In the genomic region with DNA sequence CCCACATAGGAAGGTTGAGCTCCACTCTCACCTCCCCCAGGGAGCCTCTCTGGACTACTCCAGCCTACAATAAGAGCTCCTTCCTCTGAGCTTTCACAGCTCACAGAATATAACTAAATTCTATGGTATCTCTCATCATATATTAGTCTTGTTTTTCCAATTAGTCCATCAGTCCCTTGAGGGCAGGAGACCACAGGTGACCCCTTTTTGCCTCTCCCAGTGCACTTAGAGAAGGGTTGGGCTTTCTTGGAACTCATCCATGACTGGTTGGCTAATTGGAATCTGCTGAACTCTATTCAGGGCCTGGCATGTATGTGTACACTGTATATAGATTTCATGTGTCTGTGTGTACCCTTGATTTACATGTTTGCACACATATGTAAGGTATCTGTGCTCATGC, we compare ENCODE assay signal across 21 cellular contexts. TPM values are rescaled to one million over a fixed set of nuclear protein-coding genes. Genes with fewer than 3 reads are reported as not detected.
DNase-seq lines count a peak whose midpoint lies in the region; TF ChIP-seq lines count a peak whose summit lies in the region.
"Had no signal": no experiment of that assay in that cellular context is flagged by ENCODE, and none has a peak within 500 bp of the region (broad histone marks: within the 10 kb centered on the region; RNA-seq: fewer than 3 reads in every experiment).

No MANE protein-coding gene starts in this region.

- no peaks in the 10 kb centered on the region for H4K20me1 ChIP-seq in hepatocyte (ENCODE audit: insufficient read depth, poor library complexity, severe bottlenecking)

- no peaks in the 10 kb centered on the region for H3K79me2 ChIP-seq in hepatocyte

- DNase-seq in NCI-H748 (lab: John Stamatoyannopoulos, UW; ENCODE audit: unreplicated experiment) (peak; percentile 45), NCI-H748 treated with DMSO at 0.1 percent for 48 hours (lab: John Stamatoyannopoulos, UW) (no peak), NCI-H345 treated with DMSO at 0.1 percent for 48 hours (lab: John Stamatoyannopoulos, UW; ENCODE audit: unreplicated experiment) (peak; percentile 7), hepatocyte (ENCODE audit: low spot score) (no peak), HPDE6-E6E7 (ENCODE audit: extremely low spot score) (no peak), CD1c-positive myeloid dendritic cell (ENCODE audit: extremely low spot score) (no peak)
- DNase-seq: Caco-2; CD4-positive, alpha-beta T cell; DMS 273 treated with DMSO at 0.1 percent for 48 hours; GOT3; HCEC 1CT; IMR-90; MV-4-11; NCI-H1694 treated with DMSO at 0.1 percent for 48 hours; NCI-H2171; NCI-H446; NCI-H526; SIG-M5; T-cell had no signal

- H3K36me3 ChIP-seq in HEK293 (ENCODE audit: control insufficient read depth in 2 of 2, insufficient read depth in 1 of 2, low read length in 2 of 2) = no peaks in the 10 kb centered on the region
- H3K36me3 ChIP-seq in hepatocyte (replicated peaks; ENCODE audit: insufficient read depth, low read depth) = no peaks in the 10 kb centered on the region

- no peak overlapping the region for H3K4me3 ChIP-seq in HEK293 (ENCODE audit: low read depth, low read length)
- no peak overlapping the region for H3K4me3 ChIP-seq in hepatocyte

- H3K27me3 ChIP-seq in hepatocyte = no peaks in the 10 kb centered on the region

- TF ChIP-seq CTCF in HEK293 (tag by site-specific recombination; IDR thresholded peaks at IDR 0.05) (no peak), hepatocyte (IDR thresholded peaks at IDR 0.05; ENCODE audit: poor library complexity) (no peak)

- no peak overlapping the region for H2AFZ ChIP-seq in hepatocyte

- CTCF ChIA-PET in HEK293 (lab: Yijun Ruan, JAX) = interaction anchor here (0.7 to 1.2 kb wide), 5 partner anchors 17 to 229 kb away, joined by 3 to 7 read pairs (median 4); no protein-coding TSS in a partner anchor

- H3K4me1 ChIP-seq in HEK293 (ENCODE audit: control insufficient read depth, insufficient read depth, low read length) (no peaks in the 10 kb centered on the region), hepatocyte (ENCODE audit: insufficient read depth) (no peaks in the 10 kb centered on the region)

- H3K27ac ChIP-seq in HEK293 (ENCODE audit: extremely low read depth, low read depth, low read length) (no peak overlapping the region), hepatocyte (no peak overlapping the region)

- H3K9me3 ChIP-seq in HEK293 (ENCODE audit: control insufficient read depth, insufficient read depth, low read depth, low read length) (no peaks in the 10 kb centered on the region), hepatocyte (ENCODE audit: low read depth) (no peaks in the 10 kb centered on the region)
- H3K9me3 ChIP-seq: Caco-2 had no signal

- H3K9me2 ChIP-seq in hepatocyte (replicated peaks; ENCODE audit: insufficient read depth) = no peaks in the 10 kb centered on the region

- no peak overlapping the region for H3K4me2 ChIP-seq in hepatocyte

- POLR2A ChIA-PET in HEK293 (lab: Yijun Ruan, JAX) = no interaction called here

TF ChIP-seq in HEK293, 187 proteins besides CTCF, POLR2A, EP300 and RAD21:
- no peak for TF ChIP-seq ZNF521 (tag by site-specific recombination; IDR thresholded peaks at IDR 0.05)
- TF ChIP-seq, protein P1, sequence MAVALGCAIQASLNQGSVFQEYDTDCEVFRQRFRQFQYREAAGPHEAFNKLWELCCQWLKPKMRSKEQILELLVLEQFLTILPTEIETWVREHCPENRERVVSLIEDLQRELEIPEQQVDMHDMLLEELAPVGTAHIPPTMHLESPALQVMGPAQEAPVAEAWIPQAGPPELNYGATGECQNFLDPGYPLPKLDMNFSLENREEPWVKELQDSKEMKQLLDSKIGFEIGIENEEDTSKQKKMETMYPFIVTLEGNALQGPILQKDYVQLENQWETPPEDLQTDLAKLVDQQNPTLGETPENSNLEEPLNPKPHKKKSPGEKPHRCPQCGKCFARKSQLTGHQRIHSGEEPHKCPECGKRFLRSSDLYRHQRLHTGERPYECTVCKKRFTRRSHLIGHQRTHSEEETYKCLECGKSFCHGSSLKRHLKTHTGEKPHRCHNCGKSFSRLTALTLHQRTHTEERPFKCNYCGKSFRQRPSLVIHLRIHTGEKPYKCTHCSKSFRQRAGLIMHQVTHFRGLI (tag by site-specific recombination; IDR thresholded peaks at IDR 0.05) = peak; percentile 51; the same call in 1 of the 2 replicates

RNA-seq across cellular contexts. Expression of a gene that starts 50.4 kb away (rescaled TPM):
- 4.9 and 5.1 TPM in 2 replicates for total RNA-seq in hepatocyte
- polyA plus RNA-seq in hepatocyte = 8.4 and 8.6 TPM in 2 replicates
- total RNA-seq: G401 had no signal

Comparison
In these comparisons a context has a peak if more than half of its experiments do, and no peak if none do; other contexts are left out.
1. DNase-seq: peak in NCI-H748 (single experiment) and NCI-H345 treated with DMSO at 0.1 percent for 48 hours (single experiment); none in NCI-H748 treated with DMSO at 0.1 percent for 48 hours (single experiment), hepatocyte (single experiment), HPDE6-E6E7 (single experiment) and CD1c-positive myeloid dendritic cell (single experiment).